In genomic region chr6:142323377-142323776, GRCh38 we compare ENCODE assay signal across 1 cellular context.
TF ChIP-seq lines count a peak whose summit lies in the region.

No MANE protein-coding gene starts in this region.

TF ChIP-seq in HepG2, 621 proteins besides CTCF, POLR2A, EP300 and RAD21 (continued from another document and continues in another):
- TF ChIP-seq FOXP4 (CRISPR knock-in tag; IDR thresholded peaks at IDR 0.05) (peak; percentile 72), ZNF576 (CRISPR knock-in tag; IDR thresholded peaks at IDR 0.05) (no peak), ATF4 (CRISPR knock-in tag; IDR thresholded peaks at IDR 0.05) (peak in 1 of 2 experiments; percentile 81; a peak in 2 of 4 replicates), MBNL3 (CRISPR knock-in tag; conservative IDR thresholded peaks at IDR 0.05) (no peak), THAP8 (CRISPR knock-in tag; IDR thresholded peaks at IDR 0.05; ENCODE audit: borderline replicate concordance) (no peak), GZF1 (CRISPR knock-in tag; IDR thresholded peaks at IDR 0.05) (no peak), ZSCAN30 (CRISPR knock-in tag; IDR thresholded peaks at IDR 0.05) (no peak), SRSF4 (IDR thresholded peaks at IDR 0.05; ENCODE audit: low read depth, low read length, poor library complexity, severe bottlenecking) (no peak), ZNF891 (CRISPR knock-in tag; IDR thresholded peaks at IDR 0.05) (no peak), DMAP1 (CRISPR knock-in tag; IDR thresholded peaks at IDR 0.05) (no peak), MEIS2 (CRISPR knock-in tag; IDR thresholded peaks at IDR 0.05) (no peak), ZBTB44 (CRISPR knock-in tag; IDR thresholded peaks at IDR 0.05) (no peak), STAT6 (CRISPR knock-in tag; IDR thresholded peaks at IDR 0.05; ENCODE audit: borderline replicate concordance) (no peak), NR0B2 (CRISPR knock-in tag; IDR thresholded peaks at IDR 0.05) (no peak), ZBTB8A (CRISPR knock-in tag; IDR thresholded peaks at IDR 0.05; ENCODE audit: borderline replicate concordance, low read depth) (no peak), ZNF337 (CRISPR knock-in tag; IDR thresholded peaks at IDR 0.05; ENCODE audit: borderline replicate concordance, low read depth) (no peak), ELF3 (CRISPR knock-in tag; IDR thresholded peaks at IDR 0.05) (no peak), ZNF557 (CRISPR knock-in tag; IDR thresholded peaks at IDR 0.05) (no peak), ZNF432 (CRISPR knock-in tag; IDR thresholded peaks at IDR 0.05; ENCODE audit: borderline replicate concordance) (no peak), LCORL (IDR thresholded peaks at IDR 0.05) (no peak), LCORL (CRISPR knock-in tag; IDR thresholded peaks at IDR 0.05) (no peak), HNF1B (CRISPR knock-in tag; IDR thresholded peaks at IDR 0.05) (no peak), BATF2 (CRISPR knock-in tag; IDR thresholded peaks at IDR 0.05) (no peak), ZNF558 (CRISPR knock-in tag; IDR thresholded peaks at IDR 0.05; ENCODE audit: borderline replicate concordance) (no peak), ZNF101 (CRISPR knock-in tag; IDR thresholded peaks at IDR 0.05; ENCODE audit: borderline replicate concordance, low read depth) (no peak), HOMEZ (CRISPR knock-in tag; IDR thresholded peaks at IDR 0.05; ENCODE audit: low read depth) (peak; percentile 100), CHD2 (IDR thresholded peaks at IDR 0.05; ENCODE audit: low read depth, low read length) (no peak), ZFX (CRISPR knock-in tag; IDR thresholded peaks at IDR 0.05; ENCODE audit: low read depth) (no peak), ZNF616 (CRISPR knock-in tag; IDR thresholded peaks at IDR 0.05; ENCODE audit: low read depth) (no peak), KDM5A (IDR thresholded peaks at IDR 0.05; ENCODE audit: borderline replicate concordance, low read length) (no peak), ZNF138 (CRISPR knock-in tag; IDR thresholded peaks at IDR 0.05; ENCODE audit: low read depth) (no peak), ZNF772 (CRISPR knock-in tag; IDR thresholded peaks at IDR 0.05) (no peak), RBFOX2 (IDR thresholded peaks at IDR 0.05; ENCODE audit: low read depth, low read length) (no peak; the same call in 1 of the 2 replicates), MLLT10 (CRISPR knock-in tag; IDR thresholded peaks at IDR 0.05) (no peak), ZNF816 (CRISPR knock-in tag; IDR thresholded peaks at IDR 0.05; ENCODE audit: borderline replicate concordance) (no peak), SMARCE1 (IDR thresholded peaks at IDR 0.05; ENCODE audit: borderline replicate concordance) (peak; percentile 83; the same call in 1 of the 2 replicates), RFXANK (CRISPR knock-in tag; IDR thresholded peaks at IDR 0.05) (no peak), ZNF776 (CRISPR knock-in tag; IDR thresholded peaks at IDR 0.05) (no peak), TCF7L2 (IDR thresholded peaks at IDR 0.05; ENCODE audit: low read depth, low read length) (no peak), ZFY (CRISPR knock-in tag; IDR thresholded peaks at IDR 0.05) (no peak), ZNF614 (CRISPR knock-in tag; IDR thresholded peaks at IDR 0.05; ENCODE audit: borderline replicate concordance) (no peak), SRY (CRISPR knock-in tag; IDR thresholded peaks at IDR 0.05) (no peak), CCAR2 (optimal IDR thresholded peaks at IDR 0.05; ENCODE audit: low read depth, low read length) (no peak), ZNF124 (CRISPR knock-in tag; IDR thresholded peaks at IDR 0.05) (no peak), MED1 (CRISPR knock-in tag; IDR thresholded peaks at IDR 0.05) (peak; percentile 76), DDIT3 (CRISPR knock-in tag; IDR thresholded peaks at IDR 0.05) (no peak), ZNF431 (CRISPR knock-in tag; IDR thresholded peaks at IDR 0.05; ENCODE audit: borderline replicate concordance, low read depth) (no peak), ZNF468 (CRISPR knock-in tag; IDR thresholded peaks at IDR 0.05) (no peak), TERF1 (CRISPR knock-in tag; IDR thresholded peaks at IDR 0.05) (no peak), CREBL2 (CRISPR knock-in tag; IDR thresholded peaks at IDR 0.05; ENCODE audit: borderline replicate concordance) (no peak), LRRFIP1 (CRISPR knock-in tag; conservative IDR thresholded peaks at IDR 0.05) (no peak), SOX5 (CRISPR knock-in tag; IDR thresholded peaks at IDR 0.05; ENCODE audit: borderline replicate concordance) (peak; percentile 69), NR2C2 (CRISPR knock-in tag; IDR thresholded peaks at IDR 0.05; ENCODE audit: borderline replicate concordance) (no peak), KDM1A (CRISPR knock-in tag; IDR thresholded peaks at IDR 0.05) (no peak)
